Comparison of ENCODE assay signal across 29 cellular contexts in genomic region chr19:44615529-44616247, GRCh38. TPM values are rescaled to one million over a fixed set of nuclear protein-coding genes. Genes with fewer than 3 reads are reported as not detected.
DNase-seq lines count a peak whose midpoint lies in the region; ATAC-seq and TF ChIP-seq lines count a peak whose summit lies in the region.
"Had no signal": no experiment of that assay in that cellular context is flagged by ENCODE, and none has a peak within 500 bp of the region (broad histone marks: within the 10 kb centered on the region; RNA-seq: fewer than 3 reads in every experiment).

No MANE protein-coding gene starts in this region.

- BruUV-seq in PC-3 (replicated peaks; lab: Mats Ljungman, UMichigan): no TSS peak

- TF ChIP-seq CTCF in upper lobe of left lung (IDR thresholded peaks at IDR 0.05) (no peak), PC-3 (conservative IDR thresholded peaks at IDR 0.05; ENCODE audit: low read depth, low read length) (no peak), type B pancreatic cell (conservative IDR thresholded peaks at IDR 0.05) (no peak)

- no peaks in the 10 kb centered on the region for H3K9me3 Mint-ChIP-seq in type B pancreatic cell
- H3K9me3 Mint-ChIP-seq: activated naive CD8-positive, alpha-beta T cell treated with anti-CD3 and anti-CD28 coated beads for 36 hours; CD8-positive, alpha-beta memory T cell; naive B cell; stimulated activated naive CD8-positive, alpha-beta T cell treated with anti-CD3 and anti-CD28 coated beads, Interleukin-15, amount 100 ng/mL, for 72 hours had no signal

- CTCF ChIA-PET in PC-3 (lab: Charles Lee): interaction anchor here (0.6 kb wide), 1 partner anchor 108 kb away, joined by 9 read pairs; no protein-coding TSS in a partner anchor

- H3K27ac Mint-ChIP-seq in type B pancreatic cell: no peak overlapping the region
- H3K27ac Mint-ChIP-seq: activated naive CD8-positive, alpha-beta T cell treated with anti-CD3 and anti-CD28 coated beads for 36 hours; B cell had no signal

- no peaks in the 10 kb centered on the region for H3K36me3 Mint-ChIP-seq in type B pancreatic cell
- H3K36me3 Mint-ChIP-seq: activated naive CD8-positive, alpha-beta T cell treated with anti-CD3 and anti-CD28 coated beads for 36 hours; CD8-positive, alpha-beta memory T cell; naive B cell had no signal

- H3K4me3 Mint-ChIP-seq in type B pancreatic cell: no peak overlapping the region
- H3K4me3 Mint-ChIP-seq: activated naive CD8-positive, alpha-beta T cell treated with anti-CD3 and anti-CD28 coated beads for 36 hours; B cell; CD8-positive, alpha-beta memory T cell; naive B cell; stimulated activated naive CD8-positive, alpha-beta T cell treated with anti-CD3 and anti-CD28 coated beads, Interleukin-15, amount 100 ng/mL, for 72 hours had no signal

- H3F3A ChIP-seq in PC-3 (ENCODE audit: low read length, unreplicated experiment): no peaks in the 10 kb centered on the region

- H3K27me3 Mint-ChIP-seq in type B pancreatic cell: no peaks in the 10 kb centered on the region
- H3K27me3 Mint-ChIP-seq: activated naive CD8-positive, alpha-beta T cell treated with anti-CD3 and anti-CD28 coated beads for 36 hours; stimulated activated naive CD8-positive, alpha-beta T cell treated with anti-CD3 and anti-CD28 coated beads, Interleukin-15, amount 100 ng/mL, for 72 hours had no signal

- no peak for TF ChIP-seq POLR2A in upper lobe of left lung (IDR thresholded peaks at IDR 0.05)

- H3K9me3 ChIP-seq in upper lobe of left lung (no peaks in the 10 kb centered on the region), PC-3 (ENCODE audit: low read length) (no peaks in the 10 kb centered on the region)
- H3K9me3 ChIP-seq: ascending aorta, esophagus muscularis mucosa, heart right ventricle, SJCRH30, tibial artery had no signal

- H3K4me2 ChIP-seq in PC-3 (ENCODE audit: low read length): no peak overlapping the region

- no peak overlapping the region for H3K9ac ChIP-seq in PC-3 (ENCODE audit: low read length)

- no peak for TF ChIP-seq EP300 in upper lobe of left lung (IDR thresholded peaks at IDR 0.05)

- H3K36me3 ChIP-seq in upper lobe of left lung (no peaks in the 10 kb centered on the region), PC-3 (ENCODE audit: low read depth, low read length) (no peaks in the 10 kb centered on the region)
- H3K36me3 ChIP-seq: ascending aorta, esophagus muscularis mucosa, heart right ventricle, SJCRH30, tibial artery had no signal

- H4K20me1 ChIP-seq in PC-3 (ENCODE audit: low read length): no peaks in the 10 kb centered on the region

- no peak overlapping the region for H2AFZ ChIP-seq in PC-3 (ENCODE audit: low read length)

- no peak overlapping the region for H3K4me3 ChIP-seq in upper lobe of left lung
- no peak overlapping the region for H3K4me3 ChIP-seq in PC-3 (ENCODE audit: low read length)
- H3K4me3 ChIP-seq: ascending aorta, esophagus muscularis mucosa, heart right ventricle, SJCRH30, tibial artery had no signal

- no peaks in the 10 kb centered on the region for H3K9me2 ChIP-seq in PC-3 (replicated peaks; ENCODE audit: low read length)

- H3K27me3 ChIP-seq in upper lobe of left lung (no peaks in the 10 kb centered on the region), PC-3 (ENCODE audit: low read length) (no peaks in the 10 kb centered on the region)
- H3K27me3 ChIP-seq: ascending aorta, heart right ventricle, SJCRH30, tibial artery had no signal

- no peaks in the 10 kb centered on the region for H3K4me1 Mint-ChIP-seq in type B pancreatic cell (ENCODE audit: unreplicated experiment)
- H3K4me1 Mint-ChIP-seq: activated naive CD8-positive, alpha-beta T cell treated with anti-CD3 and anti-CD28 coated beads for 36 hours; B cell; CD8-positive, alpha-beta memory T cell; naive B cell; stimulated activated naive CD8-positive, alpha-beta T cell treated with anti-CD3 and anti-CD28 coated beads, Interleukin-15, amount 100 ng/mL, for 72 hours had no signal

- H3K4me1 ChIP-seq in upper lobe of left lung (peaks cover 0 to 28% (median 7%) of the 10 kb centered on the region in 4 donors), PC-3 (ENCODE audit: insufficient read depth, low read length) (no peaks in the 10 kb centered on the region)
- H3K4me1 ChIP-seq: ascending aorta, SJCRH30, tibial artery had no signal

- ATAC-seq in Right ventricle myocardium superior (ENCODE audit: poor library complexity): peak; percentile 71
- ATAC-seq in left lobe of liver: peak; percentile 66
- no peak for ATAC-seq in upper lobe of left lung (ENCODE audit: low FRiP score in 2 of 2)
- ATAC-seq in PC-3: no peak
- ATAC-seq: stimulated activated naive CD8-positive, alpha-beta T cell treated with anti-CD3 and anti-CD28 coated beads, Interleukin-15, amount 100 ng/mL, for 72 hours had no signal

- H3K27ac ChIP-seq in upper lobe of left lung: peak overlapping the region in 3 of 4 donors; percentile 30 to 35 (median 32)
- no peak overlapping the region for H3K27ac ChIP-seq in PC-3 (ENCODE audit: low read length)
- H3K27ac ChIP-seq: ascending aorta, esophagus muscularis mucosa, heart right ventricle, SJCRH30, tibial artery had no signal

- POLR2A ChIA-PET in PC-3 (lab: Charles Lee; ENCODE audit: unreplicated experiment): no interaction called here

- no peaks in the 10 kb centered on the region for H3K79me2 ChIP-seq in PC-3 (ENCODE audit: low read length)

- 52 to 55% methylated on average over 10 of the region's 10 CpGs for WGBS in upper lobe of left lung, 2 donors

- intact Hi-C loops in Right ventricle myocardium superior (cut with DNase I): no loop called here
- intact Hi-C loops in cardiac septum (cut with DNase I): no loop called here
- intact Hi-C loops in PC-3 (cut with micrococcal nuclease): no loop called here

- DNase-seq in Right ventricle myocardium superior (no peak), cardiac septum (ENCODE audit: low spot score) (no peak), NOMO-1 treated with dmso at 0.1 percent for 144 hours (lab: John Stamatoyannopoulos, UW; ENCODE audit: unreplicated experiment) (peak; percentile 30), left lobe of liver (ENCODE audit: low spot score) (peak; percentile 70), upper lobe of left lung (no peak), PC-3 (no peak), type B pancreatic cell (ENCODE audit: extremely low spot score, unreplicated experiment) (no peak), NCI-H524 treated with DMSO at 0.1 percent for 48 hours (lab: John Stamatoyannopoulos, UW) (no peak)
- DNase-seq: activated CD4-positive, alpha-beta T cell treated with anti-CD3 and anti-CD28 coated beads for 4 hours; activated effector memory CD4-positive, alpha-beta T cell treated with Interleukin-2 at 50 U/mL for 16 hours; activated naive CD8-positive, alpha-beta T cell treated with anti-CD3 and anti-CD28 coated beads for 36 hours; caudate nucleus; CD8-positive, alpha-beta memory T cell; DMS153; foreskin melanocyte; heart right ventricle; naive B cell; NCI-H1436 treated with DMSO at 0.1 percent for 48 hours; NCI-H2107; NCI-H446 treated with DMSO at 0.1 percent for 48 hours; SJCRH30; stimulated activated naive CD8-positive, alpha-beta T cell treated with anti-CD3 and anti-CD28 coated beads, Interleukin-15, amount 100 ng/mL, for 72 hours; tibial artery had no signal

RNA-seq across cellular contexts. Expression of gene IGSF23, which starts 2.3 kb away (rescaled TPM):
- total RNA-seq in Right ventricle myocardium superior (not detected), cardiac septum (not detected), left lobe of liver (7.0 TPM), upper lobe of left lung (not detected), PC-3 (2014; rRNA removed) (not detected in 2 replicates), type B pancreatic cell (ENCODE audit: low replicate concordance) (0.93 TPM in 1 of 2 replicates, not detected in the other)
- total RNA-seq: activated naive CD8-positive, alpha-beta T cell treated with anti-CD3 and anti-CD28 coated beads for 36 hours; ascending aorta; B cell; CD8-positive, alpha-beta memory T cell; esophagus muscularis mucosa; H1; heart right ventricle; MCF 10A; SJCRH30; T-helper 1 cell treated with Interleukin-12 subunit alpha and Interleukin-12 subunit beta and Interleukin-4 antibody, amounts not matched to agents 30 ng/mL and 1 ng/mL, for 36 hours had no signal

RNA-seq across cellular contexts. Expression of gene PVR, which starts 28.0 kb away (rescaled TPM):
- total RNA-seq in Right ventricle myocardium superior: 32.1 TPM
- total RNA-seq in cardiac septum: 44.0 TPM
- total RNA-seq in left lobe of liver: 29.6 TPM
- 10 to 100 TPM; 40.5 to 89.7 (median 44.2) TPM for total RNA-seq in upper lobe of left lung
- 67.8 and 75.3 TPM in 2 replicates for total RNA-seq in PC-3 (2014; rRNA removed)
- 29.7 and 38.6 TPM in 2 replicates for total RNA-seq in type B pancreatic cell (ENCODE audit: low replicate concordance)

RNA-seq across cellular contexts. Expression of gene CEACAM19, which starts 55.6 kb away (rescaled TPM):
- total RNA-seq in Right ventricle myocardium superior (3.9 TPM), cardiac septum (7.6 TPM), left lobe of liver (5.6 TPM), upper lobe of left lung (10 to 100 TPM in 2 of 6 donors, 1 to 10 TPM in 4; 2.8 to 13.6 (median 7.2) TPM), PC-3 (2014; rRNA removed) (2.2 and 4.3 TPM in 2 replicates), type B pancreatic cell (ENCODE audit: low replicate concordance) (6.1 and 6.3 TPM in 2 replicates)
- total RNA-seq: B cell had no signal

Comparison
In these comparisons a context has a peak if more than half of its experiments do, and no peak if none do; other contexts are left out.
1. ATAC-seq: peak in Right ventricle myocardium superior (single experiment) and left lobe of liver (single experiment); none in upper lobe of left lung (0 of 2) and PC-3 (single experiment).
2. DNase-seq: peak in NOMO-1 treated with dmso at 0.1 percent for 144 hours (single experiment) and left lobe of liver (single experiment); none in Right ventricle myocardium superior (single experiment), cardiac septum (single experiment), upper lobe of left lung (0 of 2), PC-3 (single experiment), type B pancreatic cell (single experiment) and NCI-H524 treated with DMSO at 0.1 percent for 48 hours (single experiment).